11 cellular contexts compared by ENCODE assay signal in genomic region chr3:27976933-27977332, GRCh38.
DNase-seq lines count a peak whose midpoint lies in the region; ATAC-seq and TF ChIP-seq lines count a peak whose summit lies in the region.
"Had no signal": no experiment of that assay in that cellular context is flagged by ENCODE, and none has a peak within 500 bp of the region (broad histone marks: within the 10 kb centered on the region; RNA-seq: fewer than 3 reads in every experiment).

No MANE protein-coding gene starts in this region.

- no peak overlapping the region for H3K4me3 Mint-ChIP-seq in activated T-cell treated with anti-CD3 and anti-CD28 coated beads, Interleukin-2, amount 50 U/mL, for 4 hours
- H3K4me3 Mint-ChIP-seq: activated CD4-positive, alpha-beta T cell treated with anti-CD3 and anti-CD28 coated beads for 36 hours had no signal

- H3K9me3 Mint-ChIP-seq in activated T-cell treated with anti-CD3 and anti-CD28 coated beads, Interleukin-2, amount 50 U/mL, for 4 hours: no peaks in the 10 kb centered on the region

- TF ChIP-seq EP300 in stomach (IDR thresholded peaks at IDR 0.05): no peak

- no peak overlapping the region for H3K27ac ChIP-seq in stomach

- no peaks in the 10 kb centered on the region for H3K4me1 ChIP-seq in stomach

- no peaks in the 10 kb centered on the region for H3K4me1 Mint-ChIP-seq in activated T-cell treated with anti-CD3 and anti-CD28 coated beads, Interleukin-2, amount 50 U/mL, for 4 hours (ENCODE audit: low read depth)
- H3K4me1 Mint-ChIP-seq: activated CD4-positive, alpha-beta T cell treated with anti-CD3 and anti-CD28 coated beads for 36 hours had no signal

- DNase-seq in ELR (ENCODE audit: low read depth): peak; percentile 43
- peak; percentile 95 for DNase-seq in SIG-M5 treated with dmso at 0.1 percent for 504 hours (lab: John Stamatoyannopoulos, UW; ENCODE audit: unreplicated experiment)
- DNase-seq in glomerular visceral epithelial cell (ENCODE audit: extremely low spot score): peak; percentile 2
- DNase-seq in activated T-cell treated with anti-CD3 and anti-CD28 coated beads, Interleukin-2, amount 50 U/mL, for 4 hours: no peak
- DNase-seq in activated CD4-positive, alpha-beta T cell treated with anti-CD3 and anti-CD28 coated beads, Interleukin-2, amount 50 U/mL, for 1 hour: no peak
- no peak for DNase-seq in stomach
- DNase-seq: activated CD4-positive, alpha-beta T cell treated with anti-CD3 and anti-CD28 coated beads for 36 hours; DMS 273 treated with DMSO at 0.1 percent for 48 hours; hypothalamus had no signal

- H3K27me3 Mint-ChIP-seq in activated T-cell treated with anti-CD3 and anti-CD28 coated beads, Interleukin-2, amount 50 U/mL, for 4 hours (ENCODE audit: low read depth): no peaks in the 10 kb centered on the region
- H3K27me3 Mint-ChIP-seq: activated CD4-positive, alpha-beta T cell treated with anti-CD3 and anti-CD28 coated beads for 36 hours had no signal

- ATAC-seq in HG03103 (IDR thresholded peaks at IDR 0.05; ENCODE audit: low read depth, unreplicated experiment) (peak; percentile 78), GM21381 (IDR thresholded peaks at IDR 0.05; ENCODE audit: unreplicated experiment) (no peak)
- no peak for ATAC-seq in activated T-cell treated with anti-CD3 and anti-CD28 coated beads, Interleukin-2, amount 50 U/mL, for 4 hours
- ATAC-seq: activated CD4-positive, alpha-beta T cell treated with anti-CD3 and anti-CD28 coated beads for 36 hours had no signal

- H3K36me3 Mint-ChIP-seq in activated T-cell treated with anti-CD3 and anti-CD28 coated beads, Interleukin-2, amount 50 U/mL, for 4 hours (ENCODE audit: insufficient read depth): no peaks in the 10 kb centered on the region

- no peaks in the 10 kb centered on the region for H3K27me3 ChIP-seq in stomach

- TF ChIP-seq CTCF in stomach (IDR thresholded peaks at IDR 0.05): no peak

- intact Hi-C loops in stomach (cut with DNase I; ENCODE audit: low total_unique reads): no loop called here

- no peak for TF ChIP-seq POLR2A in stomach (IDR thresholded peaks at IDR 0.05)

- H3K36me3 ChIP-seq in stomach: no peaks in the 10 kb centered on the region

- H3K4me3 ChIP-seq in stomach: no peak overlapping the region

- no peaks in the 10 kb centered on the region for H3K9me3 ChIP-seq in stomach

- 47 to 63% (median 60%) methylated on average over 2 of the region's 2 CpGs for WGBS in stomach, 5 donors

Comparison
In these comparisons a context has a peak if more than half of its experiments do, and no peak if none do; other contexts are left out.
1. DNase-seq: peak in ELR (single experiment), SIG-M5 treated with dmso at 0.1 percent for 504 hours (single experiment) and glomerular visceral epithelial cell (single experiment); none in activated T-cell treated with anti-CD3 and anti-CD28 coated beads, Interleukin-2, amount 50 U/mL, for 4 hours (single experiment), activated CD4-positive, alpha-beta T cell treated with anti-CD3 and anti-CD28 coated beads, Interleukin-2, amount 50 U/mL, for 1 hour (single experiment) and stomach (single experiment).